In the genomic region with DNA sequence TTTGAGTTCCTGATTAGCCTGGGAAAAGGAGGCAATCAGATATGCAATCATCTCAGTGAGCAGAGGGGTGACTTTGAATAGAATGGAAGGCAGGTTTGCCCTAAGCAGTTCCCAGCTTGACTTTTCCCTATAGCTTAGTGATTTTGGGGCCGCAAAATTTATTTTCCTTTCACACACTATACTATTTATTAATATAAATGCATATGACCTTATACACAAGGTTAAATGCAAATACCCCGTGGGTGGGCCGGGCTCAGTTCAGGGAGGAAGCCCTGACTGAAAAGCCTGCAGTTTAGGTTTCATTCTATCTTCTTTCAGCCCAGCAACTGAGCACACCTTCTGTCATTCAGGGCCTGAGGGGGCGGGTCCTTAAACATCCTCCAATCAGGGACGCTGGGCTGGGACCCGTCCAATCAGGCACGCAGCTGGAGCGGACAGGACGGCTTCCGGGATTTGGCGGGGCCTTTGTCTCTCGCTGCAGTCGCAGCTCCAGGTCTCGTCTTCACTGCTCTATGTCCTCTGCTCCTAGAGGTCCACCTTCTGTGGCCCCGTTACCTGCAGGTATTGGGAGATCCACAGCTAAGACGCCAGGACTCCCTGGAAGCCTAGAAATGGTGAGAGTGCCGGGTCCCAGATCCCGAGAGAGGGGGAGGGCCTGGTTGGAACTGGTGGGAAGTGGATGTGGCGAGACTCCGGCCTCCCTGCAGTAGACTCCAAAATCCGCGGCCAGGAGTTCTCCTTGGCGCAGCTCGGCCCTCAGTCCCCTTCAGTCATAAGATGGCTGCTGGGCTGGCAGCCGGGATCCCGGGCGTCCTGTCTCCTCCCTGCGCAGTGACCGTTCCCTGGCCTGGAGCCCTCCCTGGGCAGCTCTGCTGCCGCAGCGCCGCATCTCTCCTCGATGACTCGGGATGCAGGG, we compare ENCODE assay signal across 8 cellular contexts. TPM values are rescaled to one million over a fixed set of nuclear protein-coding genes. Genes with fewer than 3 reads are reported as not detected.
DNase-seq lines count a peak whose midpoint lies in the region; ATAC-seq and TF ChIP-seq lines count a peak whose summit lies in the region.

A gene (plus strand): TSS at position 468 of the 916 bp plus-strand sequence. CDS start 45 bp downstream, at position 513.

- H3K79me1 ChIP-seq in trophoblast cell (ENCODE audit: low read length): peaks cover 1% of the 10 kb centered on the region

- H3K23ac ChIP-seq in trophoblast cell (ENCODE audit: low read length): no peak within 1 kb of the TSS

- peak; percentile 63 for TF ChIP-seq POLR2A in transverse colon (IDR thresholded peaks at IDR 0.05)

- peak within 1 kb of the TSS; percentile 63 for H3K4me2 ChIP-seq in trophoblast cell (ENCODE audit: low read length)

- H3K4me1 ChIP-seq in trophoblast cell (ENCODE audit: control insufficient read depth in 1 of 2, insufficient read depth in 2 of 2, low read length in 2 of 2) (peaks cover 4% of the 10 kb centered on the region in 2 experiments), transverse colon (peaks cover 4 to 16% (median 7%) of the 10 kb centered on the region in 4 donors)

- no peak for TF ChIP-seq EP300 in transverse colon (IDR thresholded peaks at IDR 0.05; ENCODE audit: low read depth)

- H3K9ac ChIP-seq in trophoblast cell (ENCODE audit: low read length): peak within 1 kb of the TSS; percentile 75

- peak within 1 kb of the TSS; percentile 97 for H3K27ac Mint-ChIP-seq in activated naive CD8-positive, alpha-beta T cell treated with anti-CD3 and anti-CD28 coated beads, Interleukin-2, amount 10 ng/mL, durations not matched to agents 7 days and 5 days

- H3K4me1 Mint-ChIP-seq in activated naive CD8-positive, alpha-beta T cell treated with anti-CD3 and anti-CD28 coated beads, Interleukin-2, amount 10 ng/mL, durations not matched to agents 7 days and 5 days: peaks cover 27% of the 10 kb centered on the region

- H3K18ac ChIP-seq in trophoblast cell (ENCODE audit: low read length): no peak within 1 kb of the TSS

- ATAC-seq in HG02678 (IDR thresholded peaks at IDR 0.05; ENCODE audit: unreplicated experiment): peak; percentile 100
- ATAC-seq in activated naive CD8-positive, alpha-beta T cell treated with anti-CD3 and anti-CD28 coated beads, Interleukin-2, amount 10 ng/mL, durations not matched to agents 7 days and 5 days (ENCODE audit: low read depth): peak; percentile 99

- H3K27me3 ChIP-seq in trophoblast cell (ENCODE audit: insufficient read depth, low read length): no peaks in the 10 kb centered on the region
- no peaks in the 10 kb centered on the region for H3K27me3 ChIP-seq in transverse colon

- in situ Hi-C loops in transverse colon (cut with MboI; ENCODE audit: low pct_ligation_motif_present in 1 of 4, low pct_unique_long_range_greater_than_20kb in 1 of 4, low sequenced_read_pairs in 3 of 4): no loop called here

- POLR2A ChIA-PET in activated naive CD8-positive, alpha-beta T cell treated with anti-CD3 and anti-CD28 coated beads, Interleukin-2, amount 10 ng/mL, durations not matched to agents 7 days and 5 days (lab: Charles Lee): interaction anchor here (1.0 to 2.8 kb wide), 11 partner anchors 15 to 977 kb away, joined by 3 to 25 read pairs (median 8); a partner anchor contains a TSS

- H4K91ac ChIP-seq in trophoblast cell (ENCODE audit: low read depth, low read length): no peak within 1 kb of the TSS

- H4K12ac ChIP-seq in trophoblast cell (ENCODE audit: low read depth, low read length): peak within 1 kb of the TSS; percentile 87

- H3K79me2 ChIP-seq in trophoblast cell (ENCODE audit: control insufficient read depth, insufficient read depth, low read length, poor library complexity): peaks cover 12% of the 10 kb centered on the region

- no CpG with 5 or more reads among the region's 34 CpGs for WGBS in trophoblast cell (ENCODE audit: extremely low coverage, insufficient coverage, insufficient read length)
- 1 to 7% methylated on average over 5 to 31 of the region's 34 CpGs for WGBS in transverse colon (ENCODE audit: low coverage in 1 of 2), 2 donors

- no peak within 1 kb of the TSS for H2BK12ac ChIP-seq in trophoblast cell (ENCODE audit: low read length)

- H3K9me3 ChIP-seq in trophoblast cell (ENCODE audit: insufficient read depth, low read depth, low read length) (no peaks in the 10 kb centered on the region), transverse colon (no peaks in the 10 kb centered on the region)

- H3K9me3 Mint-ChIP-seq in activated naive CD8-positive, alpha-beta T cell treated with anti-CD3 and anti-CD28 coated beads, Interleukin-2, amount 10 ng/mL, durations not matched to agents 7 days and 5 days: no peaks in the 10 kb centered on the region

- H3K27ac ChIP-seq in trophoblast cell (ENCODE audit: low read depth, low read length) (peak within 1 kb of the TSS; percentile 13), transverse colon (peak within 1 kb of the TSS; percentile 70 to 83 (median 82))

- no peak for TF ChIP-seq CTCF in GM12864 (IDR thresholded peaks at IDR 0.05; ENCODE audit: low read depth, low read length, missing control alignments)
- no peak for TF ChIP-seq CTCF in transverse colon (IDR thresholded peaks at IDR 0.05)

- H3K4me3 Mint-ChIP-seq in activated naive CD8-positive, alpha-beta T cell treated with anti-CD3 and anti-CD28 coated beads, Interleukin-2, amount 10 ng/mL, durations not matched to agents 7 days and 5 days: peak within 1 kb of the TSS; percentile 97

- H3K36me3 ChIP-seq in trophoblast cell (ENCODE audit: control insufficient read depth in 1 of 2, insufficient read depth in 2 of 2, low read length in 2 of 2) (no peaks in the 10 kb centered on the region), transverse colon (no peaks in the 10 kb centered on the region)

- H2BK120ac ChIP-seq in trophoblast cell (ENCODE audit: insufficient read depth, low read length, poor library complexity): peak within 1 kb of the TSS; percentile 24

- H3K27me3 Mint-ChIP-seq in activated naive CD8-positive, alpha-beta T cell treated with anti-CD3 and anti-CD28 coated beads, Interleukin-2, amount 10 ng/mL, durations not matched to agents 7 days and 5 days: no peaks in the 10 kb centered on the region

- H2BK5ac ChIP-seq in trophoblast cell (ENCODE audit: low read depth, low read length, poor library complexity): peak within 1 kb of the TSS; percentile 13

- H4K8ac ChIP-seq in trophoblast cell (ENCODE audit: low read depth, low read length): peak within 1 kb of the TSS; percentile 85

- peak within 1 kb of the TSS; percentile 43 for H3K14ac ChIP-seq in trophoblast cell (ENCODE audit: low read length)

- peaks cover 27% of the 10 kb centered on the region for H3K36me3 Mint-ChIP-seq in activated naive CD8-positive, alpha-beta T cell treated with anti-CD3 and anti-CD28 coated beads, Interleukin-2, amount 10 ng/mL, durations not matched to agents 7 days and 5 days

- intact Hi-C loops in cardiac septum (cut with DNase I): no loop called here
- intact Hi-C loops in transverse colon (cut with DNase I; ENCODE audit: low total_unique reads): no loop called here

- peak within 1 kb of the TSS; percentile 52 for H2AK5ac ChIP-seq in trophoblast cell (ENCODE audit: low read length)

- peak within 1 kb of the TSS; percentile 51 for H2AFZ ChIP-seq in trophoblast cell (ENCODE audit: insufficient read depth, low read length, poor library complexity)

- H3K4me3 ChIP-seq in GM12864 (ENCODE audit: low read depth, low read length) (peak within 1 kb of the TSS; percentile 84), trophoblast cell (ENCODE audit: low read depth, low read length) (peak within 1 kb of the TSS; percentile 78), transverse colon (peak within 1 kb of the TSS; percentile 66 to 96 (median 89))

- H3K4ac ChIP-seq in trophoblast cell (ENCODE audit: low read depth, low read length): peak within 1 kb of the TSS; percentile 91

- DNase-seq in GM12864 (ENCODE audit: low read depth) (peak; percentile 90), NCI-H1105 treated with DMSO at 0.1 percent for 48 hours (lab: John Stamatoyannopoulos, UW) (peak; percentile 89), SKM-1 treated with dmso at 0.1 percent for 144 hours (lab: John Stamatoyannopoulos, UW; ENCODE audit: unreplicated experiment) (peak; percentile 93), cardiac septum (ENCODE audit: low spot score) (peak; percentile 96), trophoblast cell (peak; percentile 79 to 84), transverse colon (peak; percentile 95)
- DNase-seq in activated naive CD8-positive, alpha-beta T cell treated with anti-CD3 and anti-CD28 coated beads, Interleukin-2, amount 10 ng/mL, durations not matched to agents 7 days and 5 days: peak; percentile 83

RNA-seq across cellular contexts. Expression of the gene that starts here (rescaled TPM):
- 10 to 100 TPM; 10.9 to 12.6 TPM for total RNA-seq in activated naive CD8-positive, alpha-beta T cell treated with anti-CD3 and anti-CD28 coated beads, Interleukin-2, amount 10 ng/mL, durations not matched to agents 7 days and 5 days
- total RNA-seq in cardiac septum (3.0 TPM), transverse colon (10 to 100 TPM in 1 of 4 donors, 1 to 10 TPM in 3; 4.1 to 14.9 (median 5.7) TPM)
- 6.1 and 6.4 TPM in 2 replicates for polyA plus RNA-seq in trophoblast cell (2013)

Comparison
In these comparisons a context has a peak if more than half of its experiments do, and no peak if none do; other contexts are left out.
1. Peak in every context shown above with its lines: DNase-seq, ATAC-seq, H3K4me3 ChIP-seq and H3K27ac ChIP-seq.